Comparison of ENCODE assay signal across 9 cellular contexts in the genomic region with DNA sequence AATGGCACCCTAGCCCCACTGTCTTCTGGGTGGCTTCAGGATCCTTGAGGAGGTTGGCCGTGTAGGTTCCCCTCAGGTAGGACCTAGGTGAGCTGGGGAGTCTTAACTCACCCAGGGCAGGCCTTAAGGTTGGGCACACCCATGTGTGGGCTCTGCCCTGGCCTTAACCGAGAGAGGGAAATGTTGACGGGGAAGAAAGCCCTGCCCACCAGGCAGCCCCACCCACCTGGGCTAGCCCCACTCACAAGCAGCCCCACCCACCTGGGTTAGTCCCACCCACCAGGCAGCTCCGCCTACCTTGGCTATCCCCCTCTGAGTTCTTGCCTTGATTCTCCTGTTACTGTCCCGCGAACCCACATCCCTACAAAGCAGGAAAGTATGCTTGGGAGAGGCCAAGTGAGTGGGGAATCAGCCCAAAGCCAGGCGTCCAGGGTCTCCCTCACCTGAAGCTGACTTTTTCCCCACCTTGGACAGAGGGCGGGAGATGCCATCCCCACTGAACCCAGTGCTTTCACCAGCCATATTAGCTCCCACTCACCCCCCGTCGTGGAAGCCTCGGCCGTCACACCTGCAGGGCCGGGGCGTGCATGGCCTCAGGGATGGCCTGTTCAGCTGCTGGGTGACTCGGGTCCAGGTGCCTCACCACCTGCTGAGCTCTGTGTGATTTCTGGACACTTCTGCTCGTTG. TPM values are rescaled to one million over a fixed set of nuclear protein-coding genes. Genes with fewer than 3 reads are reported as not detected.
DNase-seq lines count a peak whose midpoint lies in the region; ATAC-seq, FAIRE-seq and TF ChIP-seq lines count a peak whose summit lies in the region.
"Had no signal": no experiment of that assay in that cellular context is flagged by ENCODE, and none has a peak within 500 bp of the region (broad histone marks: within the 10 kb centered on the region; RNA-seq: fewer than 3 reads in every experiment).

A gene (plus strand): TSS at position 337 of the 687 bp plus-strand sequence. CDS start 1,200 bp downstream, outside the sequence.

- H3K27ac Mint-ChIP-seq in immature natural killer cell: peak within 1 kb of the TSS in 2 of 6 donors; percentile 43 to 72

- H3K36me3 ChIP-seq in heart right ventricle (no peaks in the 10 kb centered on the region), SK-N-MC (ENCODE audit: insufficient read depth, low read length) (peaks cover 34% of the 10 kb centered on the region)

- H3K36me3 Mint-ChIP-seq in immature natural killer cell: no peaks in the 10 kb centered on the region

- H3K27ac ChIP-seq in heart right ventricle (peak within 1 kb of the TSS in 1 of 10 donors; percentile 1), SK-N-MC (peak within 1 kb of the TSS; percentile 87)
- H3K27ac ChIP-seq: parathyroid adenoma had no signal

- H3K9me3 ChIP-seq in heart right ventricle (peaks cover 0 to 5% (median 0%) of the 10 kb centered on the region in 11 donors), SK-N-MC (ENCODE audit: low read depth, low read length) (no peaks in the 10 kb centered on the region)

- H3K4me1 Mint-ChIP-seq in immature natural killer cell: peaks cover 41 to 52% of the 10 kb centered on the region in 2 donors

- no peaks in the 10 kb centered on the region for H3K27me3 ChIP-seq in heart right ventricle

- TF ChIP-seq CTCF in heart right ventricle (IDR thresholded peaks at IDR 0.05) (no peak), D721Med (IDR thresholded peaks at IDR 0.05; ENCODE audit: insufficient read depth, missing control alignments) (no peak)

- peaks cover 19 to 25% (median 22%) of the 10 kb centered on the region in 3 donors for H3K27me3 Mint-ChIP-seq in immature natural killer cell (ENCODE audit: low read depth in 3 of 3)

- intact Hi-C loops in Right ventricle myocardium inferior (cut with DNase I) (loop anchor here (2.0 to 10.0 kb wide), 3 partner anchors 121 to 349 kb away; no protein-coding TSS in a partner anchor), heart right ventricle (cut with DNase I) (loop anchor here in 9 of 10 donors (2.0 to 10.0 kb wide), 7 partner anchors 121 to 351 kb away; a partner anchor contains a TSS)

- H3K4me3 ChIP-seq in heart right ventricle (no peak within 1 kb of the TSS), SK-N-MC (peak within 1 kb of the TSS; percentile 95)

- H3K4me1 ChIP-seq in heart right ventricle: peaks cover 19 to 48% (median 31%) of the 10 kb centered on the region in 9 donors
- H3K4me1 ChIP-seq: parathyroid adenoma had no signal

- no peak for ATAC-seq in Right ventricle myocardium inferior
- no peak for ATAC-seq in heart right ventricle

- H3K4me3 Mint-ChIP-seq in immature natural killer cell: no peak within 1 kb of the TSS

- no peak for FAIRE-seq in D721Med (lab: Jason Lieb, UNC)

- H3K9ac ChIP-seq in SK-N-MC (ENCODE audit: insufficient read length): peak within 1 kb of the TSS; percentile 87
- H3K9ac ChIP-seq: parathyroid adenoma had no signal

- whole genome bisulfite sequencing in heart right ventricle, 2 donors: 90% methylated on average over 16 of the region's 16 CpGs

- DNase-seq in Right ventricle myocardium inferior (ENCODE audit: missing footprints) (peak; percentile 61), heart right ventricle (no peak), SK-N-MC (ENCODE audit: low read depth, low spot score) (no peak), NCI-H2081 treated with DMSO at 0.1 percent for 48 hours (lab: John Stamatoyannopoulos, UW) (no peak), D721Med (ENCODE audit: insufficient read length, low spot score) (no peak), immature natural killer cell (no peak)
- peak; percentile 17 for DNase-seq in effector CD8-positive, alpha-beta T cell (lab: John Stamatoyannopoulos, UW)
- peak; percentile 32 to 42 for DNase-seq in stimulated activated CD4-positive, alpha-beta T cell treated with anti-CD3 and anti-CD28 coated beads, Interleukin-4, amount 100 ng/mL, for 48 hours (ENCODE audit: low read depth in 2 of 2)

- H3K9me3 Mint-ChIP-seq in immature natural killer cell: peaks cover 0 to 3% (median 0%) of the 10 kb centered on the region in 6 donors

RNA-seq across cellular contexts. Expression of the gene that starts here (rescaled TPM):
- total RNA-seq in Right ventricle myocardium inferior (not detected), heart right ventricle (not detected)
- polyA plus RNA-seq in heart right ventricle (under 1 TPM in 1 of 2 donors, not detected in 1; 0.07 TPM), immature natural killer cell (not detected)

Comparison
In these comparisons a context has a peak if more than half of its experiments do, and no peak if none do; other contexts are left out.
1. Peak in DNase-seq in Right ventricle myocardium inferior; RNA of the gene not detected or under 1 TPM.
2. DNase-seq: peak in effector CD8-positive, alpha-beta T cell (single experiment) and stimulated activated CD4-positive, alpha-beta T cell treated with anti-CD3 and anti-CD28 coated beads, Interleukin-4, amount 100 ng/mL, for 48 hours (2 of 2); none in heart right ventricle (0 of 2), SK-N-MC (single experiment), NCI-H2081 treated with DMSO at 0.1 percent for 48 hours (single experiment), D721Med (single experiment) and immature natural killer cell (0 of 3).